In the genomic region with DNA sequence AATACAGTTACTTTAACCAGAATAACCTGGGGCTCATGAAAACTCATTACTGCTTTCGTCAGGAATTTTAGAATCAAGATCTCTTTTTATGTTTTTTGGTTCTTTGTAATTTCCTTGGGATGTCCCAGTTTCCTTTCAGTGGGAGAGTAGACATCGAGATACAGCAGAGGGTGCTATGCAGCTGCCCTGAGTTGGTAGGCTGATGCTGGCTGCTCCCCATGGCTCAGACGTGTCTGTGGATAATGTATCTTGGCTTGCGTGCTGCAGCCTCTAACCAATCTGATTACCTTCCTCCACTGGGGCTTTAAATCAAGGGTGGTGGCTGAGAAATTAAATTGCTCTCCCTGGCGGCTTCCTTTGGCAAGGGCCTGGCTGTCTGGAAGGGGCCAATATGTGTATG, we compare ENCODE assay signal across 22 cellular contexts.
DNase-seq lines count a peak whose midpoint lies in the region; ATAC-seq and TF ChIP-seq lines count a peak whose summit lies in the region.
"Had no signal": no experiment of that assay in that cellular context is flagged by ENCODE, and none has a peak within 500 bp of the region (broad histone marks: within the 10 kb centered on the region; RNA-seq: fewer than 3 reads in every experiment).

No MANE protein-coding gene starts in this region.

- no peak for ATAC-seq in left ventricle myocardium superior
- ATAC-seq in activated naive CD4-positive, alpha-beta T cell treated with anti-CD3 and anti-CD28 coated beads, Interleukin-2, amount 50 U/mL, for 72 hours: no peak
- ATAC-seq: left cardiac atrium had no signal

- H3K4me3 ChIP-seq in left ventricle myocardium inferior: no peak overlapping the region
- no peak overlapping the region for H3K4me3 ChIP-seq in colonic mucosa
- H3K4me3 ChIP-seq: prostate gland, skin epidermis, thyroid gland had no signal

- no peaks in the 10 kb centered on the region for H3K9me3 Mint-ChIP-seq in activated naive CD4-positive, alpha-beta T cell treated with anti-CD3 and anti-CD28 coated beads, Interleukin-2, amount 50 U/mL, for 72 hours
- H3K9me3 Mint-ChIP-seq: dendritic cell treated with granulocyte-macrophage colony-stimulating factor and Interleukin-4, amounts not matched to agents 40 ng/mL and 50 ng/mL, for 4 days had no signal

- H3K27ac ChIP-seq in left ventricle myocardium inferior (replicated peaks): no peak overlapping the region
- H3K27ac ChIP-seq in colonic mucosa: no peak overlapping the region
- H3K27ac ChIP-seq: prostate gland, skin epidermis, thyroid gland, VCaP had no signal

- no peaks in the 10 kb centered on the region for H3K36me3 Mint-ChIP-seq in activated naive CD4-positive, alpha-beta T cell treated with anti-CD3 and anti-CD28 coated beads, Interleukin-2, amount 50 U/mL, for 72 hours
- H3K36me3 Mint-ChIP-seq: CD4-positive, CD25-positive, alpha-beta regulatory T cell had no signal

- intact Hi-C loops in left ventricle myocardium inferior (cut with micrococcal nuclease) (no loop called here), left ventricle myocardium superior (cut with micrococcal nuclease) (no loop called here), colonic mucosa (cut with DNase I) (no loop called here)

- H3K9me3 ChIP-seq in left ventricle myocardium inferior (replicated peaks): no peaks in the 10 kb centered on the region
- H3K9me3 ChIP-seq in colonic mucosa: no peaks in the 10 kb centered on the region
- H3K9me3 ChIP-seq: prostate gland, thyroid gland had no signal

- H3K36me3 ChIP-seq in left ventricle myocardium inferior (no peaks in the 10 kb centered on the region), colonic mucosa (no peaks in the 10 kb centered on the region)
- H3K36me3 ChIP-seq: prostate gland, thyroid gland had no signal

- DNase-seq in left ventricle myocardium inferior (no peak), left ventricle myocardium superior (no peak), SW480 (ENCODE audit: low spot score) (peak; percentile 4), iPS-NIHi11 (ENCODE audit: low spot score) (peak; percentile 26), colonic mucosa (no peak), NCI-H526 treated with DMSO at 0.1 percent for 48 hours (lab: John Stamatoyannopoulos, UW) (no peak), NCI-H2196 treated with DMSO at 0.1 percent for 48 hours (lab: John Stamatoyannopoulos, UW; ENCODE audit: unreplicated experiment) (no peak)
- DNase-seq in activated naive CD4-positive, alpha-beta T cell treated with anti-CD3 and anti-CD28 coated beads, Interleukin-2, amount 50 U/mL, for 72 hours (ENCODE audit: low spot score in 2 of 2): no peak
- DNase-seq: activated CD4-positive, alpha-beta T cell treated with anti-CD3 and anti-CD28 coated beads, Interleukin-2, amount 50 U/mL, for 4 hours; activated gamma-delta T cell treated with Interleukin-2 at 50 U/mL for 16 hours; CD4-positive, CD25-positive, alpha-beta regulatory T cell; hippocampal formation; left cardiac atrium; NCI-H1694; NCI-H2227 treated with DMSO at 0.1 percent for 48 hours; stimulated activated CD4-positive, alpha-beta T cell treated with anti-CD3 and anti-CD28 coated beads, Interleukin-2, amount 100 ng/mL, for 48 hours; stimulated activated naive CD8-positive, alpha-beta T cell treated with anti-CD3 and anti-CD28 coated beads, Interleukin-15, Interleukin-2, amounts not matched to agents 100 U/mL and 50 U/mL, for 24 hours; thyroid gland had no signal

- peaks cover 38% of the 10 kb centered on the region for H3K27me3 ChIP-seq in left ventricle myocardium inferior (ENCODE audit: low read depth)
- H3K27me3 ChIP-seq in colonic mucosa: no peaks in the 10 kb centered on the region
- H3K27me3 ChIP-seq: thyroid gland had no signal

- H3K27ac Mint-ChIP-seq in activated naive CD4-positive, alpha-beta T cell treated with anti-CD3 and anti-CD28 coated beads, Interleukin-2, amount 50 U/mL, for 72 hours: no peak overlapping the region
- H3K27ac Mint-ChIP-seq: CD4-positive, CD25-positive, alpha-beta regulatory T cell; dendritic cell treated with granulocyte-macrophage colony-stimulating factor and Interleukin-4, amounts not matched to agents 40 ng/mL and 50 ng/mL, for 4 days had no signal

- peak; percentile 15 for TF ChIP-seq CTCF in left ventricle myocardium inferior (IDR thresholded peaks at IDR 0.05; ENCODE audit: borderline replicate concordance)
- no peak for TF ChIP-seq CTCF in colonic mucosa (IDR thresholded peaks at IDR 0.05)

- H3K9ac ChIP-seq in colonic mucosa (ENCODE audit: low read depth in 2 of 2, low read length in 2 of 2): no peak overlapping the region

- H3K4me1 ChIP-seq in left ventricle myocardium inferior (no peaks in the 10 kb centered on the region), colonic mucosa (no peaks in the 10 kb centered on the region)
- H3K4me1 ChIP-seq: prostate gland, thyroid gland had no signal

Comparison
In these comparisons a context has a peak if more than half of its experiments do, and no peak if none do; other contexts are left out.
1. DNase-seq: peak in SW480 (single experiment) and iPS-NIHi11 (single experiment); none in left ventricle myocardium inferior (single experiment), left ventricle myocardium superior (single experiment), colonic mucosa (single experiment), NCI-H526 treated with DMSO at 0.1 percent for 48 hours (single experiment), activated naive CD4-positive, alpha-beta T cell treated with anti-CD3 and anti-CD28 coated beads, Interleukin-2, amount 50 U/mL, for 72 hours (0 of 2) and NCI-H2196 treated with DMSO at 0.1 percent for 48 hours (single experiment).